Comparison of ENCODE assay signal across 7 cellular contexts in genomic region chr2:191231995-191232394, GRCh38. TPM values are rescaled to one million over a fixed set of nuclear protein-coding genes. Genes with fewer than 3 reads are reported as not detected.
DNase-seq lines count a peak whose midpoint lies in the region; ATAC-seq and TF ChIP-seq lines count a peak whose summit lies in the region.

No MANE protein-coding gene starts in this region.

- peak; percentile 34 for TF ChIP-seq CTCF in SU-DHL-6 (IDR thresholded peaks at IDR 0.05; ENCODE audit: insufficient read depth, low read length, poor library complexity, severe bottlenecking)
- TF ChIP-seq CTCF in fibroblast of villous mesenchyme (IDR thresholded peaks at IDR 0.05; ENCODE audit: insufficient read depth, low read depth, low read length) = peak; percentile 59
- TF ChIP-seq CTCF in stomach (IDR thresholded peaks at IDR 0.05) = peak in 4 of 7 experiments; percentile 15 to 51 (median 38)

- intact Hi-C loops in stomach (cut with DNase I; ENCODE audit: low total_unique reads) = no loop called here

- 18 to 46% (median 27%) methylated on average over 2 of the region's 2 CpGs for WGBS in stomach, 5 donors

- H3K4me3 ChIP-seq in SU-DHL-6 (ENCODE audit: insufficient read depth, low read length, poor library complexity, severe bottlenecking) (no peak overlapping the region), fibroblast of villous mesenchyme (ENCODE audit: low read depth, low read length) (no peak overlapping the region), stomach (no peak overlapping the region)

- TF ChIP-seq EP300 in stomach (IDR thresholded peaks at IDR 0.05) = no peak

- no peaks in the 10 kb centered on the region for H3K79me2 ChIP-seq in SU-DHL-6 (ENCODE audit: insufficient read depth, low read length)

- no peak for ATAC-seq in GM21390 (IDR thresholded peaks at IDR 0.05; ENCODE audit: unreplicated experiment)

- no peaks in the 10 kb centered on the region for H3K27me3 ChIP-seq in SU-DHL-6 (ENCODE audit: low read length)
- no peaks in the 10 kb centered on the region for H3K27me3 ChIP-seq in stomach

- H3K9me2 ChIP-seq in SU-DHL-6 (replicated peaks; ENCODE audit: insufficient read depth, low read length) = no peaks in the 10 kb centered on the region

- DNase-seq in HCEC 1CT = peak; percentile 64
- peak; percentile 74 for DNase-seq in fibroblast of villous mesenchyme (ENCODE audit: low read depth)
- no peak for DNase-seq in stomach
- no peak for DNase-seq in activated naive CD4-positive, alpha-beta T cell (lab: John Stamatoyannopoulos, UW)
- DNase-seq in NCI-H2029 (lab: John Stamatoyannopoulos, UW) = no peak

- no peaks in the 10 kb centered on the region for H4K20me1 ChIP-seq in SU-DHL-6 (ENCODE audit: low read depth, low read length)

- no peaks in the 10 kb centered on the region for H3F3A ChIP-seq in SU-DHL-6 (ENCODE audit: insufficient read depth)

- H3K36me3 ChIP-seq in SU-DHL-6 (ENCODE audit: low read length) (no peaks in the 10 kb centered on the region), stomach (no peaks in the 10 kb centered on the region)

- TF ChIP-seq POLR2A in stomach (IDR thresholded peaks at IDR 0.05) = no peak

- H3K9ac ChIP-seq in SU-DHL-6 (ENCODE audit: low read length) = no peak overlapping the region

- H2AFZ ChIP-seq in SU-DHL-6 (ENCODE audit: low read depth, low read length, severe bottlenecking) = no peak overlapping the region

- peaks cover 0 to 21% (median 6%) of the 10 kb centered on the region in 4 donors for H3K4me1 ChIP-seq in stomach

- no peak overlapping the region for H3K27ac ChIP-seq in SU-DHL-6 (ENCODE audit: low read depth, low read length)
- peak overlapping the region in 3 of 5 donors; percentile 25 to 52 (median 32) for H3K27ac ChIP-seq in stomach

- H3K4me2 ChIP-seq in SU-DHL-6 (ENCODE audit: low read depth, low read length, poor library complexity, severe bottlenecking) = no peak overlapping the region

- H3K9me3 ChIP-seq in SU-DHL-6 (ENCODE audit: insufficient read depth, low read length) (no peaks in the 10 kb centered on the region), stomach (no peaks in the 10 kb centered on the region)

RNA-seq across cellular contexts. Expression of gene MYO1B, which starts 13.2 kb away (rescaled TPM):
- total RNA-seq in fibroblast of villous mesenchyme (137 and 177 TPM in 2 replicates), stomach (100 to 1,000 TPM in 1 of 5 donors, 10 to 100 TPM in 3, 1 to 10 TPM in 1; 8.8 to 123 (median 25.5) TPM)
- 10 to 100 TPM in 1 of 3 donors, 1 to 10 TPM in 2; 6.1 to 11.0 (median 7.5) TPM for polyA plus RNA-seq in stomach

Comparison
In these comparisons a context has a peak if more than half of its experiments do, and no peak if none do; other contexts are left out.
1. DNase-seq: peak in HCEC 1CT (single experiment) and fibroblast of villous mesenchyme (single experiment); none in stomach (single experiment), activated naive CD4-positive, alpha-beta T cell (0 of 4) and NCI-H2029 (single experiment).
2. Peak in every context shown above with its lines, with median percentiles within 50 percentile points of each other: CTCF ChIP-seq.